ENCODE assay signal across 1 cellular context in genomic region chr4:6839579-6839978, GRCh38.
TF ChIP-seq lines count a peak whose summit lies in the region.

No MANE protein-coding gene starts in this region.

TF ChIP-seq in HepG2, 621 proteins besides CTCF, POLR2A, EP300 and RAD21:
- TF ChIP-seq ZNF879 (CRISPR knock-in tag; IDR thresholded peaks at IDR 0.05) (no peak), RORA (CRISPR knock-in tag; IDR thresholded peaks at IDR 0.05) (no peak), HES4 (CRISPR knock-in tag; IDR thresholded peaks at IDR 0.05; ENCODE audit: borderline replicate concordance) (no peak), ZBTB39 (CRISPR knock-in tag; IDR thresholded peaks at IDR 0.05) (no peak), RARA (CRISPR knock-in tag; IDR thresholded peaks at IDR 0.05) (no peak), PTBP1 (IDR thresholded peaks at IDR 0.05; ENCODE audit: low read depth, low read length, poor library complexity, severe bottlenecking) (no peak), HNF4G (IDR thresholded peaks at IDR 0.05; ENCODE audit: borderline replicate concordance, low read depth, low read length) (no peak), HNF4G (CRISPR knock-in tag; IDR thresholded peaks at IDR 0.05; ENCODE audit: borderline replicate concordance, low read depth) (no peak), HOXA9 (CRISPR knock-in tag; IDR thresholded peaks at IDR 0.05; ENCODE audit: borderline replicate concordance) (no peak), HNRNPUL1 (IDR thresholded peaks at IDR 0.05; ENCODE audit: low read depth, low read length) (no peak), ZKSCAN5 (CRISPR knock-in tag; IDR thresholded peaks at IDR 0.05) (no peak), SIN3B (IDR thresholded peaks at IDR 0.05; ENCODE audit: low read length) (no peak), ZNF333 (CRISPR knock-in tag; IDR thresholded peaks at IDR 0.05; ENCODE audit: borderline replicate concordance) (no peak), RFX5 (IDR thresholded peaks at IDR 0.05; ENCODE audit: low read depth, low read length) (no peak), U2AF1 (optimal IDR thresholded peaks at IDR 0.05; ENCODE audit: low read depth, low read length) (no peak), ZNF547 (CRISPR knock-in tag; IDR thresholded peaks at IDR 0.05) (no peak), ZNF672 (CRISPR knock-in tag; IDR thresholded peaks at IDR 0.05) (no peak), SRF (IDR thresholded peaks at IDR 0.05; ENCODE audit: low read depth, low read length) (no peak), ARID2 (CRISPR knock-in tag; IDR thresholded peaks at IDR 0.05; ENCODE audit: borderline replicate concordance) (no peak), ZNF746 (CRISPR knock-in tag; IDR thresholded peaks at IDR 0.05) (no peak)
